Comparison of ENCODE assay signal across 8 cellular contexts in the genomic region with DNA sequence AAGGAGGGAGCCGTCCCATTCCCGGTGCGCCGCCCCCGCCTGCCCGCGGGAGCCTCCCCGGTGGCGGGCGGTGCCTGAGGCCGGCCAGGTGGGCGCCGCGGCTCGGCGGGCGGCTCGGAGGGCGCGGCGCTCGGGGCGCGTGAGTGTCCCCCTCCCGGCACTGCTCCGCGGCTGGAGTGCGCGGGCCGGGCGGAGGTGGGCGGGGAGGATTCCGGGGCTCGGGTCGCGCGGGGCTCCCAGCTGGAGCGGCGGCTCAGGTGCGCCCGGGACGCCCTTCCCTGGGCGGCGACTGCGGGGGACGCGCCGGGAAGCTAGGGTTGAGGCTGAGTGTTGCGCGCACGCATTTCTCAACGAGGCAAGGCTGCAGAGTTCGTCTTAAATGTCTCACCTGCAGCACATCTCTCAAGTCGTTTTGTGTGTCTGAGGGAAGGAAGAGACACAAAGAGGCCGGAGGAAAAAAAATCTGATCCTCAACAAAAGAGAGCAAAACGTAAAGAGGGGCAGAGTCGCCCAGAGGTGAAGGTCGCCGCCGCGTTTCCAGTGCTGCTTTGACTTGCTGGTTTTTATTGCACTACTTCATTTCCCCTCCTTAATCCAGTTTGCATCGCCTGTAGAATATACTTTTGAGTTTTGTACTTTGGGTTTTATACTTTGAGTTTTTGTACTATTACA.
DNase-seq lines count a peak whose midpoint lies in the region; ATAC-seq, FAIRE-seq and TF ChIP-seq lines count a peak whose summit lies in the region.

No MANE protein-coding gene starts in this region.

- FAIRE-seq in RCC 7860 (lab: Jason Lieb, UNC): no peak

- H3K27me3 ChIP-seq in liver (ENCODE audit: control insufficient read depth in 4 of 4, insufficient read depth in 4 of 4, low read length in 3 of 4): peaks cover 0 to 8% (median 1%) of the 10 kb centered on the region in 4 donors
- no peaks in the 10 kb centered on the region for H3K27me3 ChIP-seq in testis

- peak; percentile 44 for DNase-seq in NCI-H748 (lab: John Stamatoyannopoulos, UW; ENCODE audit: unreplicated experiment)
- DNase-seq in NCI-H748 treated with DMSO at 0.1 percent for 48 hours (lab: John Stamatoyannopoulos, UW): no peak
- DNase-seq in astrocyte of the hippocampus (ENCODE audit: low read depth, low spot score): peak; percentile 19
- DNase-seq in testis: peak; percentile 33
- no peak for DNase-seq in RCC 7860 (ENCODE audit: low spot score)
- DNase-seq in COLO829 (ENCODE audit: low spot score): no peak

- H3K36me3 ChIP-seq in liver (ENCODE audit: control insufficient read depth in 4 of 4, insufficient read depth in 3 of 4, low read depth in 1 of 4, low read length in 3 of 4) (peaks cover 0 to 2% (median 0%) of the 10 kb centered on the region in 4 donors), testis (ENCODE audit: low read depth, missing control alignments) (no peaks in the 10 kb centered on the region)

- H3K4me1 ChIP-seq in liver (ENCODE audit: control insufficient read depth in 4 of 4, insufficient read depth in 4 of 4, low read length in 3 of 4) (peaks cover 6 to 17% (median 11%) of the 10 kb centered on the region in 4 donors), testis (no peaks in the 10 kb centered on the region)

- intact Hi-C loops in testis (cut with DNase I; ENCODE audit: low total_unique reads): no loop called here

- H3K4me3 ChIP-seq in liver (ENCODE audit: low read depth in 1 of 3, low read length in 3 of 3) (peak overlapping the region in 2 of 3 donors; percentile 13 to 74), testis (peak overlapping the region; percentile 61 to 66)

- no peak for TF ChIP-seq CTCF in liver (IDR thresholded peaks at IDR 0.05; ENCODE audit: low read depth, low read length, missing input control)
- TF ChIP-seq CTCF in testis (IDR thresholded peaks at IDR 0.05): no peak

- H3K27ac ChIP-seq in liver (ENCODE audit: low read depth in 1 of 2, low read length in 2 of 2) (peak overlapping the region in 1 of 2 donors; percentile 57), testis (peak overlapping the region in 1 of 2 donors; percentile 50)

- WGBS in liver: 3% methylated on average over 62 of the region's 62 CpGs
- 3 to 11% methylated on average over 25 to 55 of the region's 62 CpGs for WGBS in testis, 2 donors

- ATAC-seq in HG03139 (IDR thresholded peaks at IDR 0.05; ENCODE audit: unreplicated experiment): no peak

- H3K9me3 ChIP-seq in liver (ENCODE audit: control insufficient read depth in 4 of 4, low read length in 3 of 4): peaks cover under 1 to 12% (median 7%) of the 10 kb centered on the region in 4 donors
- no peaks in the 10 kb centered on the region for H3K9me3 ChIP-seq in testis

- TF ChIP-seq POLR2A in testis (IDR thresholded peaks at IDR 0.05): no peak

- TF ChIP-seq RAD21 in liver (IDR thresholded peaks at IDR 0.05): no peak

- H3K9ac ChIP-seq in liver (ENCODE audit: low read depth in 1 of 2, low read length in 2 of 2): no peak overlapping the region

TF ChIP-seq in liver, 16 proteins besides CTCF, POLR2A, EP300 and RAD21:
- TF ChIP-seq RXRA (IDR thresholded peaks at IDR 0.05) (no peak), ATF3 (IDR thresholded peaks at IDR 0.05) (no peak), NR2F2 (IDR thresholded peaks at IDR 0.05) (peak; percentile 33), HNF4G (IDR thresholded peaks at IDR 0.05) (no peak), JUND (IDR thresholded peaks at IDR 0.05) (no peak), TAF1 (conservative IDR thresholded peaks at IDR 0.05) (no peak)

Comparison
In these comparisons a context has a peak if more than half of its experiments do, and no peak if none do; other contexts are left out.
1. DNase-seq: peak in NCI-H748 (single experiment), astrocyte of the hippocampus (single experiment) and testis (single experiment); none in NCI-H748 treated with DMSO at 0.1 percent for 48 hours (single experiment), RCC 7860 (single experiment) and COLO829 (single experiment).